8 cellular contexts compared by ENCODE assay signal in genomic region chr17:76672270-76672851, GRCh38. TPM values are rescaled to one million over a fixed set of nuclear protein-coding genes. Genes with fewer than 3 reads are reported as not detected.
DNase-seq lines count a peak whose midpoint lies in the region; ATAC-seq and TF ChIP-seq lines count a peak whose summit lies in the region.

No MANE protein-coding gene starts in this region.

- peak overlapping the region; percentile 91 for H3K4me2 ChIP-seq in OCI-LY7 (ENCODE audit: low read length)
- H3K4me2 ChIP-seq in osteoblast (ENCODE audit: insufficient read depth, low read length): peak overlapping the region; percentile 95

- DNase-seq in GM12864 (ENCODE audit: low read depth) (no peak), OCI-LY7 (ENCODE audit: low spot score) (peak; percentile 33), endodermal cell (no peak), osteoblast (ENCODE audit: insufficient read length, low spot score, missing footprints) (peak; percentile 86), DMS79 treated with DMSO at 0.1 percent for 48 hours (lab: John Stamatoyannopoulos, UW) (no peak), NCI-H2107 treated with DMSO at 0.1 percent for 48 hours (lab: John Stamatoyannopoulos, UW; ENCODE audit: unreplicated experiment) (no peak), NCI-H187 (lab: John Stamatoyannopoulos, UW) (no peak)

- POLR2A ChIA-PET in OCI-LY7 (lab: Charles Lee): interaction anchor here (0.6 to 1.9 kb wide), 10 partner anchors 10 to 773 kb away, joined by 3 to 19 read pairs (median 4); partner anchors contain the start of genes JMJD6 and METTL23

- TF ChIP-seq CTCF in GM12864 (IDR thresholded peaks at IDR 0.05; ENCODE audit: low read depth, low read length, missing control alignments): no peak
- TF ChIP-seq CTCF in OCI-LY7 (conservative IDR thresholded peaks at IDR 0.05; ENCODE audit: low read length): no peak
- TF ChIP-seq CTCF in endodermal cell (conservative IDR thresholded peaks at IDR 0.05): no peak
- TF ChIP-seq CTCF in osteoblast (IDR thresholded peaks at IDR 0.05; ENCODE audit: extremely low read depth, low read depth, low read length): no peak

- H4K20me1 ChIP-seq in OCI-LY7 (ENCODE audit: insufficient read depth, low read length): no peaks in the 10 kb centered on the region
- H4K20me1 ChIP-seq in osteoblast (ENCODE audit: insufficient read depth, low read length): no peaks in the 10 kb centered on the region

- H3K4me3 ChIP-seq in GM12864 (ENCODE audit: low read depth, low read length) (peak overlapping the region; percentile 66), OCI-LY7 (ENCODE audit: low read depth, low read length, poor library complexity, severe bottlenecking) (peak overlapping the region; percentile 77), endodermal cell (ENCODE audit: low read length) (peak overlapping the region; percentile 94), osteoblast (ENCODE audit: insufficient read depth, low read length) (peak overlapping the region; percentile 76)

- peak overlapping the region; percentile 89 for H2AFZ ChIP-seq in OCI-LY7 (ENCODE audit: low read length)
- H2AFZ ChIP-seq in osteoblast (ENCODE audit: low read length): peak overlapping the region; percentile 47

- H3K27ac Mint-ChIP-seq in endodermal cell: peak overlapping the region; percentile 90

- H3K9ac ChIP-seq in endodermal cell (ENCODE audit: extremely low read depth, low read length, poor library complexity, severe bottlenecking): peak overlapping the region; percentile 73

- H3K9me3 Mint-ChIP-seq in endodermal cell: peaks cover 3% of the 10 kb centered on the region

- H3K9me3 ChIP-seq in OCI-LY7 (ENCODE audit: low read length) (peaks cover 7% of the 10 kb centered on the region; the same call in 1 of the 2 replicates), endodermal cell (ENCODE audit: control insufficient read depth, low read length) (no peaks in the 10 kb centered on the region), osteoblast (ENCODE audit: low read depth, low read length) (no peaks in the 10 kb centered on the region)

- BruUV-seq in OCI-LY7 (replicated peaks; lab: Mats Ljungman, UMichigan): TSS peak; percentile 98

- no peaks in the 10 kb centered on the region for H3K9me2 ChIP-seq in OCI-LY7 (ENCODE audit: insufficient read depth, low read length)

- peaks cover 2% of the 10 kb centered on the region for H3K27me3 Mint-ChIP-seq in endodermal cell (ENCODE audit: insufficient read depth)

- no peak for ATAC-seq in GM21423 (IDR thresholded peaks at IDR 0.05; ENCODE audit: unreplicated experiment)

- 72 to 78% methylated on average over 11 to 13 of the region's 13 CpGs for WGBS in endodermal cell (ENCODE audit: insufficient coverage in 1 of 2, insufficient read length in 1 of 2), 2 experiments

- H3K4me1 ChIP-seq in OCI-LY7 (ENCODE audit: insufficient read depth, low read length, poor library complexity, severe bottlenecking) (peaks cover 25% of the 10 kb centered on the region), endodermal cell (ENCODE audit: control insufficient read depth, insufficient read depth, low read length) (no peaks in the 10 kb centered on the region), osteoblast (ENCODE audit: insufficient read depth, low read length) (peaks cover 9% of the 10 kb centered on the region)

- H3K36me3 Mint-ChIP-seq in endodermal cell (ENCODE audit: low read depth): peaks cover 3% of the 10 kb centered on the region

- H3K36me3 ChIP-seq in OCI-LY7 (ENCODE audit: insufficient read depth, low read length) (no peaks in the 10 kb centered on the region), endodermal cell (ENCODE audit: control insufficient read depth, insufficient read depth, low read length) (no peaks in the 10 kb centered on the region), osteoblast (ENCODE audit: insufficient read depth, low read length) (peaks cover 9% of the 10 kb centered on the region)

- no peaks in the 10 kb centered on the region for H3K27me3 ChIP-seq in endodermal cell (ENCODE audit: control insufficient read depth, insufficient read depth, low read length, poor library complexity, severe bottlenecking)
- H3K27me3 ChIP-seq in osteoblast (ENCODE audit: insufficient read depth, low read length): no peaks in the 10 kb centered on the region

- H3K79me2 ChIP-seq in OCI-LY7 (ENCODE audit: insufficient read depth, low read depth, low read length) (peaks cover 5% of the 10 kb centered on the region; the same call in 1 of the 2 replicates), osteoblast (ENCODE audit: insufficient read depth, low read length) (no peaks in the 10 kb centered on the region)

- CTCF ChIA-PET in OCI-LY7 (lab: Charles Lee; ENCODE audit: unreplicated experiment): no interaction called here

- peak overlapping the region; percentile 71 for H3K27ac ChIP-seq in OCI-LY7 (ENCODE audit: low read depth, low read length, poor library complexity, severe bottlenecking)
- H3K27ac ChIP-seq in endodermal cell (ENCODE audit: low read depth, low read length): no peak overlapping the region
- H3K27ac ChIP-seq in osteoblast (ENCODE audit: low read depth, low read length): peak overlapping the region; percentile 74

- intact Hi-C loops in OCI-LY7 (cut with micrococcal nuclease; ENCODE audit: unreplicated experiment): loop anchor here (5.0 kb wide), 1 partner anchor 115 kb away; no protein-coding TSS in a partner anchor

- H3K4me3 Mint-ChIP-seq in endodermal cell: peak overlapping the region; percentile 79

- H3K4me1 Mint-ChIP-seq in endodermal cell: peaks cover 16% of the 10 kb centered on the region

RNA-seq across cellular contexts. Expression of gene ST6GALNAC1, which starts 28.8 kb away (rescaled TPM):
- total RNA-seq in OCI-LY7 (2014; rRNA removed; shearing (Covaris generic)): not detected in 2 replicates
- not detected in 2 replicates for total RNA-seq in OCI-LY7 (2022)
- total RNA-seq in endodermal cell: not detected
- polyA plus RNA-seq in endodermal cell (2013, experiment 1 of 2): 0.39 TPM
- polyA plus RNA-seq in endodermal cell (2013, experiment 2 of 2): not detected
- 0.72 TPM in 1 of 2 replicates, not detected in the other for total RNA-seq in osteoblast

RNA-seq across cellular contexts. Expression of gene MXRA7, which starts 38.4 kb away (rescaled TPM):
- total RNA-seq in OCI-LY7 (2014; rRNA removed; shearing (Covaris generic)): 1.1 and 1.6 TPM in 2 replicates
- total RNA-seq in OCI-LY7 (2022) (4.9 and 5.3 TPM in 2 replicates), endodermal cell (10 to 100 TPM; 61.6 to 77.1 TPM), osteoblast (352 and 388 TPM in 2 replicates)
- 64.6 TPM for polyA plus RNA-seq in endodermal cell (2013, experiment 1 of 2)
- 58.4 TPM for polyA plus RNA-seq in endodermal cell (2013, experiment 2 of 2)

RNA-seq across cellular contexts. Expression of gene JMJD6, which starts 54.0 kb away (rescaled TPM):
- total RNA-seq in OCI-LY7 (2014; rRNA removed; shearing (Covaris generic)): 39.9 and 41.2 TPM in 2 replicates
- total RNA-seq in OCI-LY7 (2022) (46.0 and 71.2 TPM in 2 replicates), endodermal cell (10 to 100 TPM; 17.0 to 20.3 TPM), osteoblast (18.8 and 21.5 TPM in 2 replicates)
- 18.8 TPM for polyA plus RNA-seq in endodermal cell (2013, experiment 1 of 2)
- polyA plus RNA-seq in endodermal cell (2013, experiment 2 of 2): 16.4 TPM

RNA-seq across cellular contexts. Expression of gene METTL23, which starts 54.3 kb away (rescaled TPM):
- 91.8 and 93.7 TPM in 2 replicates for total RNA-seq in OCI-LY7 (2014; rRNA removed; shearing (Covaris generic))
- total RNA-seq in OCI-LY7 (2022) (82.7 and 102 TPM in 2 replicates), endodermal cell (10 to 100 TPM; 31.3 to 39.9 TPM), osteoblast (25.7 and 28.6 TPM in 2 replicates)
- polyA plus RNA-seq in endodermal cell (2013, experiment 1 of 2): 32.3 TPM
- 27.7 TPM for polyA plus RNA-seq in endodermal cell (2013, experiment 2 of 2)

Comparison
In these comparisons a context has a peak if more than half of its experiments do, and no peak if none do; other contexts are left out.
1. DNase-seq: peak in OCI-LY7 (single experiment) and osteoblast (single experiment); none in GM12864 (single experiment), endodermal cell (single experiment), DMS79 treated with DMSO at 0.1 percent for 48 hours (single experiment), NCI-H2107 treated with DMSO at 0.1 percent for 48 hours (single experiment) and NCI-H187 (0 of 2).
2. RNA of gene MXRA7, which starts 38.4 kb away (total RNA-seq): 352 to 388 TPM in osteoblast and 61.6 to 77.1 TPM in endodermal cell; 1.1 to 5.3 TPM in OCI-LY7; every median in the first group is over 4 times any median in the second.
3. Peak in every context shown above with its lines, with median percentiles within 50 percentile points of each other: H3K4me3 ChIP-seq.